In the genomic region with DNA sequence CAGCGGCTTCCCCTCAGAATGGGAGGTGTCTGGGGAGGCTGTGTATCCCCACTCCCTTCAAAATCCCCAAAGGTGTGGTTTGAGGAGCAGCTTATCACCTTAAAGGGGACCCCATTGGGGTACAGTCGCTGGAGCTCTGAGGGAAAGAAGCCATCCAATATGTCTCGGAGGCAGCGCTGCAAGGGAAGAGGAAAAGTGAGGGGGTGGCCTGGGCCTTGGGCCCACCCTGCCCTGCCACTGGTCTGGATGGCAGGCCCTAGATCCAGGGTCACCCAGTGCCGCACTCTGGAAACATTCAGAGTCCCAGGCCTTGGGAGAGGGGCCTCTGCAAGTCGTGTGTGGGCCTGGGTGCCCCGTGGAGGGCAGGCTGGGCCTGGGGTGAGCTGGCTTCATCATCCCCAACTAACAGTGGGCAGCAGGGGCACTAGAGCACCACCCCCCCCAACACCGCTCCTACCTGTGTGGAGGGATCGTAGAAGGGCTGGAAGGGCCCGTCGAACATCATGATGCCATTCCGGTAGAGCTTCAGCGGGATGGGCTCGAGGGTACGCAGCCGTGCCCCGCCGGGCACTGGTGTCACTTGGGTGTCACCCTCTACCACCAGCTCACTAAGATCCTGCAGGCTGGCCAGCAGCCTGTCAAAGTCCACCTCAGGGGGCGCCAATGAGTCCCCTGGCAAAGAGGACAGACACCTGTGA, we compare ENCODE assay signal across 8 cellular contexts. TPM values are rescaled to one million over a fixed set of nuclear protein-coding genes. Genes with fewer than 3 reads are reported as not detected.
DNase-seq lines count a peak whose midpoint lies in the region; ATAC-seq and TF ChIP-seq lines count a peak whose summit lies in the region.

No MANE protein-coding gene starts in this region.

- peak overlapping the region; percentile 8 for H3K27ac Mint-ChIP-seq in MCF 10A (ENCODE audit: low read depth, unreplicated experiment)

- peaks cover 19% of the 10 kb centered on the region for H3K36me3 Mint-ChIP-seq in MCF 10A (ENCODE audit: insufficient read depth, unreplicated experiment)

- POLR2A ChIA-PET in MCF 10A (lab: Yijun Ruan, JAX), result interaction anchor here (0.7 to 1.8 kb wide), 5 partner anchors 15 to 132 kb away, joined by 3 to 5 read pairs (median 3); a partner anchor contains a TSS

- H3K4me1 ChIP-seq in NT2/D1 (ENCODE audit: insufficient read depth, insufficient read length) (peaks cover 46% of the 10 kb centered on the region), mucosa of stomach (ENCODE audit: control insufficient read depth, insufficient read depth, low read length) (peaks cover 69% of the 10 kb centered on the region)

- no TSS peak for BruUV-seq in MCF 10A (replicated peaks; lab: Mats Ljungman, UMichigan)

- H3K4me3 Mint-ChIP-seq in MCF 10A (ENCODE audit: unreplicated experiment), result no peak overlapping the region

- DNase-seq in NCI-H748 (lab: John Stamatoyannopoulos, UW; ENCODE audit: unreplicated experiment) (peak; percentile 21), NCI-H748 treated with DMSO at 0.1 percent for 48 hours (lab: John Stamatoyannopoulos, UW) (no peak), NT2/D1 (ENCODE audit: low read depth, low spot score) (peak; percentile 84), MCF 10A (ENCODE audit: unreplicated experiment) (peak; percentile 49), hippocampal formation (lab: John Stamatoyannopoulos, UW) (no peak), ureter (ENCODE audit: low spot score) (no peak)

- H3K9ac ChIP-seq in NT2/D1 (ENCODE audit: insufficient read length, low read depth) (peak overlapping the region; percentile 22), mucosa of stomach (ENCODE audit: low read length) (peak overlapping the region; percentile 3)

- TF ChIP-seq CTCF in MCF 10A (IDR thresholded peaks at IDR 0.05; ENCODE audit: unreplicated experiment), result peak; percentile 33

- H3K9me3 ChIP-seq in NT2/D1 (ENCODE audit: insufficient read depth, low read length) (no peaks in the 10 kb centered on the region), mucosa of stomach (ENCODE audit: control insufficient read depth, low read length) (no peaks in the 10 kb centered on the region)

- H3K4me3 ChIP-seq in NT2/D1 (ENCODE audit: insufficient read length, low read depth) (no peak overlapping the region), mucosa of stomach (ENCODE audit: low read length) (no peak overlapping the region)

- CTCF ChIA-PET in MCF 10A (lab: Yijun Ruan, JAX), result interaction anchor here (0.6 to 2.7 kb wide), 25 partner anchors 9 to 155 kb away, joined by 3 to 21 read pairs (median 3); a partner anchor contains a TSS

- H3K36me3 ChIP-seq in NT2/D1 (ENCODE audit: insufficient read depth, insufficient read length, low read length) (peaks cover 35% of the 10 kb centered on the region), mucosa of stomach (ENCODE audit: control insufficient read depth, insufficient read depth, low read length) (no peaks in the 10 kb centered on the region)

- intact Hi-C loops in MCF 10A (cut with micrococcal nuclease), result loop anchor here (1.0 kb wide), 2 partner anchors 36 to 106 kb away; no protein-coding TSS in a partner anchor

- H3K27me3 ChIP-seq in NT2/D1 (ENCODE audit: insufficient read depth, insufficient read length) (no peaks in the 10 kb centered on the region), mucosa of stomach (ENCODE audit: control insufficient read depth, insufficient read depth, low read length) (no peaks in the 10 kb centered on the region)

- H3K4me1 Mint-ChIP-seq in MCF 10A (ENCODE audit: insufficient read depth, unreplicated experiment), result peaks cover 38% of the 10 kb centered on the region

- H3K27me3 Mint-ChIP-seq in MCF 10A (ENCODE audit: insufficient read depth, unreplicated experiment), result no peaks in the 10 kb centered on the region

- no peak for ATAC-seq in HG03159 (IDR thresholded peaks at IDR 0.05; ENCODE audit: unreplicated experiment)

- no peaks in the 10 kb centered on the region for H3K9me3 Mint-ChIP-seq in MCF 10A (ENCODE audit: unreplicated experiment)

RNA-seq across cellular contexts. Expression of a gene that starts 5.6 kb away (rescaled TPM):
- total RNA-seq in MCF 10A (2022) (133 and 170 TPM in 2 replicates), ureter (145 TPM)

RNA-seq across cellular contexts. Expression of a gene that starts 20.9 kb away (rescaled TPM):
- total RNA-seq in MCF 10A (2022), result 17.7 and 20.3 TPM in 2 replicates
- total RNA-seq in ureter, result 30.3 TPM

RNA-seq across cellular contexts. Expression of a gene that starts 32.2 kb away (rescaled TPM):
- total RNA-seq in MCF 10A (2022) (not detected in 2 replicates), ureter (9.8 TPM)

RNA-seq across cellular contexts. Expression of a gene that starts 51.5 kb away (rescaled TPM):
- total RNA-seq in MCF 10A (2022), result 11.1 and 12.2 TPM in 2 replicates
- 13.1 TPM for total RNA-seq in ureter

Comparison
In these comparisons a context has a peak if more than half of its experiments do, and no peak if none do; other contexts are left out.
1. DNase-seq: peak in NCI-H748 (single experiment), NT2/D1 (single experiment) and MCF 10A (single experiment); none in NCI-H748 treated with DMSO at 0.1 percent for 48 hours (single experiment), hippocampal formation (0 of 2) and ureter (single experiment).
2. RNA of a gene that starts 32.2 kb away (total RNA-seq): 9.8 TPM in ureter (single experiment); not detected in MCF 10A; every median in the first group is over 10 times any median in the second.